10 cellular contexts compared by ENCODE assay signal in the genomic region with DNA sequence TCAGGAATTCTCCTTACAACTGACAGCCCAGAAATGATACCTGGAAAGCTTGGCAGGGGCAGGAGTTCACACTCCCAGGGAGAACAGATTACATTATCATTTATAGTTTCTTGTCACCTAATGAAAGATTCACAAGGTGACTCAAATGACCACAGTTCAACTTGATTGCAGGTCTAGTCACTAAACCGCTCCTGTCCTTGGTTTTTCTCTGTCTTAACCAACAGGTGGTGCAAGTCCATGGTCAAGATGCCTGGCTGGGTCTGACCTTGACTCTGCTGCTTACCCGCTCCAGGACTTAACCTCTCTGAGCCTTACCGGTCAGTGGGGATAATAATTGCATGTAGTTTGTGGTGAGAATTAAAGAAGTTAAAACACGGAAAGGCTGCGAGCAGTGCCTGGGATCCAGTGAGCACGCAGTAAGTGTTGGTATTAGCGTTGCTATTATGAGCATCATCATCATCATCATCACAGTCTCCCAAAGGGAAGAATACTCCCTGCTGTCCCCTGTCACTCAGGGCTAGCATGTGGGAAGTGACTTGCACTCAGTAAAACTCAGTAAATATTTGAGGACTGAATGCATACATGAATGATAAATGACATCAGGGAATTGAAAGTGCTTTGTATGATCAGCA.
DNase-seq lines count a peak whose midpoint lies in the region; ATAC-seq and TF ChIP-seq lines count a peak whose summit lies in the region.
"Had no signal": no experiment of that assay in that cellular context is flagged by ENCODE, and none has a peak within 500 bp of the region (broad histone marks: within the 10 kb centered on the region; RNA-seq: fewer than 3 reads in every experiment).

No MANE protein-coding gene starts in this region.

- no peaks in the 10 kb centered on the region for H3K9me2 ChIP-seq in Karpas-422 (replicated peaks; ENCODE audit: insufficient read depth, low read length)

- H3K79me2 ChIP-seq in Karpas-422 (ENCODE audit: low read length), result no peaks in the 10 kb centered on the region

- no peak overlapping the region for H2BK5ac ChIP-seq in mesenchymal stem cell (ENCODE audit: low read depth, low read length, poor library complexity, severe bottlenecking)

- H3K36me3 Mint-ChIP-seq in nephron progenitor cell (ENCODE audit: low read depth), result peaks cover 53% of the 10 kb centered on the region

- TF ChIP-seq CTCF in GM06990 (IDR thresholded peaks at IDR 0.05; ENCODE audit: insufficient read depth, low read length, poor library complexity, severe bottlenecking) (peak; percentile 46), astrocyte of the spinal cord (IDR thresholded peaks at IDR 0.05; ENCODE audit: low read depth, low read length) (peak; percentile 46), nephron progenitor cell (IDR thresholded peaks at IDR 0.05) (no peak), esophagus squamous epithelium (IDR thresholded peaks at IDR 0.05) (no peak)

- no peak overlapping the region for H2AK5ac ChIP-seq in mesenchymal stem cell (ENCODE audit: low read length, severe bottlenecking)

- no peak overlapping the region for H3K27ac Mint-ChIP-seq in nephron progenitor cell

- no peak overlapping the region for H3K18ac ChIP-seq in mesenchymal stem cell (ENCODE audit: low read depth in 1 of 2, low read length in 2 of 2)

- H2AFZ ChIP-seq in Karpas-422 (ENCODE audit: low read length) (no peak overlapping the region), mesenchymal stem cell (ENCODE audit: low read depth, low read length) (no peak overlapping the region)

- H2BK120ac ChIP-seq in mesenchymal stem cell (ENCODE audit: low read depth, low read length), result no peak overlapping the region

- intact Hi-C loops in esophagus squamous epithelium (cut with DNase I), result no loop called here

- no peak overlapping the region for H4K8ac ChIP-seq in mesenchymal stem cell (ENCODE audit: low read length)

- peaks cover 5% of the 10 kb centered on the region for H3K4me1 Mint-ChIP-seq in nephron progenitor cell

- WGBS in mesenchymal stem cell, result 100% methylated on average over 2 of the region's 7 CpGs
- WGBS in esophagus squamous epithelium, 2 donors, result 80 to 81% methylated on average over 7 of the region's 7 CpGs

- in situ Hi-C loops in astrocyte of the spinal cord (cut with HindIII; ENCODE audit: low sequenced_read_pairs), result no loop called here

- no peak overlapping the region for H3K4me2 ChIP-seq in Karpas-422 (ENCODE audit: low read depth, low read length, poor library complexity, severe bottlenecking)
- no peak overlapping the region for H3K4me2 ChIP-seq in mesenchymal stem cell (ENCODE audit: low read length, poor library complexity, severe bottlenecking)

- TF ChIP-seq POLR2A in esophagus squamous epithelium (IDR thresholded peaks at IDR 0.05), result no peak

- no peak overlapping the region for H3K9ac ChIP-seq in Karpas-422 (ENCODE audit: low read length)
- H3K9ac ChIP-seq in mesenchymal stem cell (ENCODE audit: low read length), result no peak overlapping the region

- H3K27ac ChIP-seq in Karpas-422 (ENCODE audit: low read length) (no peak overlapping the region), mesenchymal stem cell (ENCODE audit: low read length, poor library complexity, severe bottlenecking) (no peak overlapping the region), esophagus squamous epithelium (no peak overlapping the region)
- H3K27ac ChIP-seq: skin epidermis had no signal

- no peaks in the 10 kb centered on the region for H3K9me3 ChIP-seq in Karpas-422 (ENCODE audit: low read length)
- H3K9me3 ChIP-seq in mesenchymal stem cell (ENCODE audit: control insufficient read depth, low read length), result no peaks in the 10 kb centered on the region
- no peaks in the 10 kb centered on the region for H3K9me3 ChIP-seq in esophagus squamous epithelium
- H3K9me3 ChIP-seq: HAP-1 had no signal

- no peak for ATAC-seq in GM21528 (IDR thresholded peaks at IDR 0.05; ENCODE audit: low FRiP score, unreplicated experiment)

- DNase-seq in GM06990 (ENCODE audit: extremely low read depth, insufficient read length) (no peak), Karpas-422 (peak; percentile 52), astrocyte of the spinal cord (ENCODE audit: low read depth, low spot score) (peak; percentile 20), mesenchymal stem cell (peak; percentile 21), nephron progenitor cell (no peak), esophagus squamous epithelium (lab: John Stamatoyannopoulos, UW) (no peak), HCEC 1CT (no peak)

- no peaks in the 10 kb centered on the region for H3K9me3 Mint-ChIP-seq in nephron progenitor cell

- no peaks in the 10 kb centered on the region for H4K20me1 ChIP-seq in Karpas-422 (ENCODE audit: insufficient read depth, low read depth, low read length)

- no peak overlapping the region for H3K4me3 ChIP-seq in GM06990 (replicated peaks; ENCODE audit: low read depth, low read length)
- no peak overlapping the region for H3K4me3 ChIP-seq in Karpas-422 (ENCODE audit: low read length)
- H3K4me3 ChIP-seq in astrocyte of the spinal cord (ENCODE audit: low read depth, low read length), result no peak overlapping the region
- no peak overlapping the region for H3K4me3 ChIP-seq in mesenchymal stem cell (ENCODE audit: insufficient read depth in 1 of 2, low read depth in 1 of 2, low read length in 2 of 2)
- no peak overlapping the region for H3K4me3 ChIP-seq in esophagus squamous epithelium
- H3K4me3 ChIP-seq: HAP-1, skin epidermis had no signal

- H3K4me3 Mint-ChIP-seq in nephron progenitor cell, result no peak overlapping the region

- H3K4me1 ChIP-seq in Karpas-422 (ENCODE audit: low read length), result no peaks in the 10 kb centered on the region
- H3K4me1 ChIP-seq in mesenchymal stem cell (ENCODE audit: control insufficient read depth, insufficient read depth, low read depth, low read length), result peaks cover 2% of the 10 kb centered on the region
- peaks cover 0 to 8% (median 0%) of the 10 kb centered on the region in 3 donors for H3K4me1 ChIP-seq in esophagus squamous epithelium
- H3K4me1 ChIP-seq: HAP-1 had no signal

- no peak overlapping the region for H2BK15ac ChIP-seq in mesenchymal stem cell (ENCODE audit: low read depth, poor library complexity, severe bottlenecking)

- peaks cover 2% of the 10 kb centered on the region for H3K27me3 Mint-ChIP-seq in nephron progenitor cell (ENCODE audit: low read depth, poor library complexity)

- no peaks in the 10 kb centered on the region; the same call in none of the 2 replicates for H3K27me3 ChIP-seq in GM06990 (replicated peaks; ENCODE audit: control insufficient read depth, insufficient read depth, low read length)
- no peaks in the 10 kb centered on the region for H3K27me3 ChIP-seq in Karpas-422 (ENCODE audit: low read length)
- H3K27me3 ChIP-seq in mesenchymal stem cell (ENCODE audit: control insufficient read depth in 1 of 2, insufficient read depth in 1 of 2, low read length in 2 of 2), result no peaks in the 10 kb centered on the region
- no peaks in the 10 kb centered on the region for H3K27me3 ChIP-seq in esophagus squamous epithelium

- no peak overlapping the region for H4K91ac ChIP-seq in mesenchymal stem cell (ENCODE audit: low read length)

- H3K4ac ChIP-seq in mesenchymal stem cell (ENCODE audit: low read depth in 1 of 2, low read length in 2 of 2), result no peak overlapping the region

- H2BK12ac ChIP-seq in mesenchymal stem cell (ENCODE audit: low read length in 2 of 2), result no peak overlapping the region

- no peaks in the 10 kb centered on the region for H3K79me1 ChIP-seq in mesenchymal stem cell (replicated peaks; ENCODE audit: low read length, poor library complexity, severe bottlenecking)

- H3K36me3 ChIP-seq in GM06990 (ENCODE audit: control insufficient read depth, insufficient read depth, low read length), result no peaks in the 10 kb centered on the region
- H3K36me3 ChIP-seq in Karpas-422 (ENCODE audit: insufficient read depth, low read length), result no peaks in the 10 kb centered on the region
- peaks cover 0 to 16% of the 10 kb centered on the region in 2 experiments for H3K36me3 ChIP-seq in mesenchymal stem cell (ENCODE audit: control insufficient read depth in 1 of 2, insufficient read depth in 2 of 2, low read depth in 1 of 2, low read length in 2 of 2)
- peaks cover 6 to 100% (median 28%) of the 10 kb centered on the region in 3 donors for H3K36me3 ChIP-seq in esophagus squamous epithelium
- H3K36me3 ChIP-seq: HAP-1 had no signal

- H3K23ac ChIP-seq in mesenchymal stem cell (ENCODE audit: low read length in 2 of 2), result no peak overlapping the region

- H3K14ac ChIP-seq in mesenchymal stem cell (ENCODE audit: low read length in 2 of 2), result no peak overlapping the region

Comparison
In these comparisons a context has a peak if more than half of its experiments do, and no peak if none do; other contexts are left out.
1. DNase-seq: peak in Karpas-422 (single experiment), astrocyte of the spinal cord (single experiment) and mesenchymal stem cell (single experiment); none in GM06990 (single experiment), nephron progenitor cell (single experiment), esophagus squamous epithelium (single experiment) and HCEC 1CT (single experiment).
2. CTCF ChIP-seq: peak in GM06990 (single experiment) and astrocyte of the spinal cord (single experiment); none in nephron progenitor cell (single experiment) and esophagus squamous epithelium (0 of 6).